Comparison of ENCODE assay signal across 41 cellular contexts in genomic region chr20:58748628-58749027, GRCh38.
"Had no signal": no experiment of that assay in that cellular context is flagged by ENCODE, and none has a peak within 500 bp of the region (broad histone marks: within the 10 kb centered on the region; RNA-seq: fewer than 3 reads in every experiment).

No MANE protein-coding gene starts in this region.

- H3K27ac Mint-ChIP-seq: activated naive CD4-positive, alpha-beta T cell treated with anti-CD3 and anti-CD28 coated beads for 36 hours; activated naive CD4-positive, alpha-beta T cell treated with anti-CD3 and anti-CD28 coated beads, Interleukin-2, amount 10 ng/mL, durations not matched to agents 7 days and 5 days; activated naive CD4-positive, alpha-beta T cell treated with anti-CD3 and anti-CD28 coated beads, Interleukin-2, amount 50 U/mL, for 24 hours; activated naive CD4-positive, alpha-beta T cell treated with anti-CD3 and anti-CD28 coated beads, Interleukin-2, amount 50 U/mL, for 72 hours; activated naive CD8-positive, alpha-beta T cell; activated naive CD8-positive, alpha-beta T cell treated with anti-CD3 and anti-CD28 coated beads for 36 hours; activated naive CD8-positive, alpha-beta T cell treated with anti-CD3 and anti-CD28 coated beads, Interleukin-2, amount 10 ng/mL, durations not matched to agents 7 days and 5 days; activated naive CD8-positive, alpha-beta T cell treated with anti-CD3 and anti-CD28 coated beads, Interleukin-2, amount 50 U/mL, for 24 hours; activated T-cell treated with anti-CD3 and anti-CD28 coated beads, Interleukin-2, amount 50 U/mL, for 24 hours; activated T-cell treated with anti-CD3 and anti-CD28 coated beads, Interleukin-2, amount 50 U/mL, for 72 hours; activated T-helper 1 cell treated with anti-CD3 and anti-CD28 coated beads, Interleukin-12 subunit alpha, Interleukin-12 subunit beta, Interleukin-2, Interleukin-4 antibody, amounts not matched to agents 30 ng/mL and 10 ng/mL and 1 ng/mL, durations not matched to agents 14 hours and 24 hours and 36 hours; activated T-helper 17 cell treated with anti-CD3 and anti-CD28 coated beads, Interleukin-2, amount 50 U/mL, for 72 hours; activated T-helper 2 cell treated with anti-CD3 and anti-CD28 coated beads, Interferon-gamma antibody, Interleukin-2, Interleukin-4, amounts not matched to agents 10 μg/mL and 5 μg/mL and 100 μg/mL, durations not matched to agents 14 hours and 24 hours and 36 hours; brain had no signal

- H3K9me3 Mint-ChIP-seq: activated naive CD4-positive, alpha-beta T cell treated with anti-CD3 and anti-CD28 coated beads for 36 hours; activated naive CD4-positive, alpha-beta T cell treated with anti-CD3 and anti-CD28 coated beads, Interleukin-2, amount 10 ng/mL, durations not matched to agents 7 days and 5 days; activated naive CD4-positive, alpha-beta T cell treated with anti-CD3 and anti-CD28 coated beads, Interleukin-2, amount 50 U/mL, for 24 hours; activated naive CD4-positive, alpha-beta T cell treated with anti-CD3 and anti-CD28 coated beads, Interleukin-2, amount 50 U/mL, for 72 hours; activated naive CD8-positive, alpha-beta T cell treated with anti-CD3 and anti-CD28 coated beads for 36 hours; activated naive CD8-positive, alpha-beta T cell treated with anti-CD3 and anti-CD28 coated beads, Interleukin-2, amount 10 ng/mL, durations not matched to agents 7 days and 5 days; activated naive CD8-positive, alpha-beta T cell treated with anti-CD3 and anti-CD28 coated beads, Interleukin-2, amount 50 U/mL, for 24 hours; activated T-cell treated with anti-CD3 and anti-CD28 coated beads, Interleukin-2, amount 50 U/mL, for 24 hours; activated T-cell treated with anti-CD3 and anti-CD28 coated beads, Interleukin-2, amount 50 U/mL, for 4 hours; activated T-cell treated with anti-CD3 and anti-CD28 coated beads, Interleukin-2, amount 50 U/mL, for 72 hours; activated T-helper 1 cell treated with anti-CD3 and anti-CD28 coated beads, Interleukin-12 subunit alpha, Interleukin-12 subunit beta, Interleukin-2, Interleukin-4 antibody, amounts not matched to agents 30 ng/mL and 10 ng/mL and 1 ng/mL, durations not matched to agents 14 hours and 24 hours and 36 hours; activated T-helper 17 cell treated with anti-CD3 and anti-CD28 coated beads, Interleukin-2, amount 50 U/mL, for 72 hours; activated T-helper 2 cell treated with anti-CD3 and anti-CD28 coated beads, Interferon-gamma antibody, Interleukin-2, Interleukin-4, amounts not matched to agents 10 μg/mL and 5 μg/mL and 100 μg/mL, durations not matched to agents 14 hours and 24 hours and 36 hours; central memory CD8-positive, alpha-beta T cell had no signal

- H3K9me3 ChIP-seq: adrenal gland, ascending aorta, body of pancreas, breast epithelium had no signal

- H3K36me3 ChIP-seq: adrenal gland, ascending aorta, brain microvascular endothelial cell, breast epithelium, cardiac muscle cell had no signal

- H3K4me1 Mint-ChIP-seq: activated naive CD4-positive, alpha-beta T cell treated with anti-CD3 and anti-CD28 coated beads, Interleukin-2, amount 10 ng/mL, durations not matched to agents 7 days and 5 days; activated naive CD4-positive, alpha-beta T cell treated with anti-CD3 and anti-CD28 coated beads, Interleukin-2, amount 50 U/mL, for 24 hours; activated naive CD8-positive, alpha-beta T cell treated with anti-CD3 and anti-CD28 coated beads for 36 hours; activated naive CD8-positive, alpha-beta T cell treated with anti-CD3 and anti-CD28 coated beads, Interleukin-2, amount 10 ng/mL, durations not matched to agents 7 days and 5 days; activated naive CD8-positive, alpha-beta T cell treated with anti-CD3 and anti-CD28 coated beads, Interleukin-2, amount 50 U/mL, for 24 hours; activated T-helper 17 cell treated with anti-CD3 and anti-CD28 coated beads, Interleukin-2, amount 50 U/mL, for 72 hours; central memory CD8-positive, alpha-beta T cell had no signal

- H3K4me3 ChIP-seq: adrenal gland, ascending aorta, body of pancreas, breast epithelium, cardiac muscle cell had no signal

- H3K4me1 ChIP-seq: adrenal gland, ascending aorta, body of pancreas, breast epithelium had no signal

- H3K4me3 Mint-ChIP-seq: activated naive CD4-positive, alpha-beta T cell treated with anti-CD3 and anti-CD28 coated beads for 36 hours; activated naive CD4-positive, alpha-beta T cell treated with anti-CD3 and anti-CD28 coated beads, Interleukin-2, amount 10 ng/mL, durations not matched to agents 7 days and 5 days; activated naive CD4-positive, alpha-beta T cell treated with anti-CD3 and anti-CD28 coated beads, Interleukin-2, amount 50 U/mL, for 24 hours; activated naive CD8-positive, alpha-beta T cell; activated naive CD8-positive, alpha-beta T cell treated with anti-CD3 and anti-CD28 coated beads for 36 hours; activated naive CD8-positive, alpha-beta T cell treated with anti-CD3 and anti-CD28 coated beads, Interleukin-2, amount 10 ng/mL, durations not matched to agents 7 days and 5 days; activated naive CD8-positive, alpha-beta T cell treated with anti-CD3 and anti-CD28 coated beads, Interleukin-2, amount 50 U/mL, for 24 hours; activated T-cell treated with anti-CD3 and anti-CD28 coated beads, Interleukin-2, amount 50 U/mL, for 24 hours; activated T-cell treated with anti-CD3 and anti-CD28 coated beads, Interleukin-2, amount 50 U/mL, for 4 hours; activated T-cell treated with anti-CD3 and anti-CD28 coated beads, Interleukin-2, amount 50 U/mL, for 72 hours; activated T-helper 1 cell treated with anti-CD3 and anti-CD28 coated beads, Interleukin-12 subunit alpha, Interleukin-12 subunit beta, Interleukin-2, Interleukin-4 antibody, amounts not matched to agents 30 ng/mL and 10 ng/mL and 1 ng/mL, durations not matched to agents 14 hours and 24 hours and 36 hours; activated T-helper 17 cell treated with anti-CD3 and anti-CD28 coated beads, Interleukin-2, amount 50 U/mL, for 72 hours; brain; central memory CD8-positive, alpha-beta T cell had no signal

- H3K27ac ChIP-seq: adrenal gland, ascending aorta, body of pancreas, brain microvascular endothelial cell, breast epithelium, cardiac muscle cell had no signal

- FAIRE-seq: astrocyte, bronchial epithelial cell had no signal

- H3K27me3 ChIP-seq: adrenal gland, ascending aorta, body of pancreas, brain microvascular endothelial cell had no signal

- ATAC-seq: activated naive CD4-positive, alpha-beta T cell treated with anti-CD3 and anti-CD28 coated beads, Interleukin-2, amount 50 U/mL, for 72 hours; activated naive CD8-positive, alpha-beta T cell treated with anti-CD3 and anti-CD28 coated beads, Interleukin-2, amount 50 U/mL, for 24 hours; activated T-cell treated with anti-CD3 and anti-CD28 coated beads, Interleukin-2, amount 50 U/mL, for 4 hours; activated T-cell treated with anti-CD3 and anti-CD28 coated beads, Interleukin-2, amount 50 U/mL, for 72 hours; activated T-helper 17 cell treated with anti-CD3 and anti-CD28 coated beads, Interleukin-2, amount 50 U/mL, for 72 hours; body of pancreas had no signal

- DNase-seq: activated effector memory CD4-positive, alpha-beta T cell treated with anti-CD3 and anti-CD28 coated beads, Interleukin-2, amount 50 U/mL, for 16 hours; activated effector memory CD4-positive, alpha-beta T cell treated with Interleukin-2 at 50 U/mL for 16 hours; activated gamma-delta T cell; activated gamma-delta T cell treated with Interleukin-2 at 50 U/mL for 16 hours; activated naive CD4-positive, alpha-beta T cell; activated naive CD4-positive, alpha-beta T cell treated with anti-CD3 and anti-CD28 coated beads for 36 hours; activated naive CD4-positive, alpha-beta T cell treated with anti-CD3 and anti-CD28 coated beads, Interleukin-2, amount 10 ng/mL, durations not matched to agents 7 days and 5 days; activated naive CD4-positive, alpha-beta T cell treated with anti-CD3 and anti-CD28 coated beads, Interleukin-2, amount 50 U/mL, for 16 hours; activated naive CD4-positive, alpha-beta T cell treated with Interleukin-2 at 50 U/mL for 16 hours; activated naive CD8-positive, alpha-beta T cell treated with anti-CD3 and anti-CD28 coated beads for 36 hours; activated naive CD8-positive, alpha-beta T cell treated with anti-CD3 and anti-CD28 coated beads, Interleukin-2, amount 10 ng/mL, durations not matched to agents 7 days and 5 days; activated naive CD8-positive, alpha-beta T cell treated with anti-CD3 and anti-CD28 coated beads, Interleukin-2, amount 50 U/mL, for 24 hours; activated T-cell treated with anti-CD3 and anti-CD28 coated beads for 4 hours; activated T-cell treated with anti-CD3 and anti-CD28 coated beads, Interleukin-2, amount 50 U/mL, for 1 hour; activated T-cell treated with anti-CD3 and anti-CD28 coated beads, Interleukin-2, amount 50 U/mL, for 24 hours; activated T-cell treated with anti-CD3 and anti-CD28 coated beads, Interleukin-2, amount 50 U/mL, for 4 hours; activated T-cell treated with anti-CD3 and anti-CD28 coated beads, Interleukin-2, amount 50 U/mL, for 48 hours; activated T-cell treated with anti-CD3 and anti-CD28 coated beads, Interleukin-2, amount 50 U/mL, for 72 hours; adrenal gland; amniotic stem cell; amygdala; anterior cingulate cortex; aorta; body of pancreas; brain microvascular endothelial cell; caudate nucleus; central memory CD4-positive, alpha-beta T cell; cerebellar nuclear complex had no signal

- H3K36me3 Mint-ChIP-seq: activated naive CD4-positive, alpha-beta T cell treated with anti-CD3 and anti-CD28 coated beads, Interleukin-2, amount 10 ng/mL, durations not matched to agents 7 days and 5 days; activated naive CD4-positive, alpha-beta T cell treated with anti-CD3 and anti-CD28 coated beads, Interleukin-2, amount 50 U/mL, for 24 hours; activated naive CD4-positive, alpha-beta T cell treated with anti-CD3 and anti-CD28 coated beads, Interleukin-2, amount 50 U/mL, for 72 hours; activated naive CD8-positive, alpha-beta T cell; activated naive CD8-positive, alpha-beta T cell treated with anti-CD3 and anti-CD28 coated beads for 36 hours; activated naive CD8-positive, alpha-beta T cell treated with anti-CD3 and anti-CD28 coated beads, Interleukin-2, amount 10 ng/mL, durations not matched to agents 7 days and 5 days; brain had no signal
